In the genomic region with DNA sequence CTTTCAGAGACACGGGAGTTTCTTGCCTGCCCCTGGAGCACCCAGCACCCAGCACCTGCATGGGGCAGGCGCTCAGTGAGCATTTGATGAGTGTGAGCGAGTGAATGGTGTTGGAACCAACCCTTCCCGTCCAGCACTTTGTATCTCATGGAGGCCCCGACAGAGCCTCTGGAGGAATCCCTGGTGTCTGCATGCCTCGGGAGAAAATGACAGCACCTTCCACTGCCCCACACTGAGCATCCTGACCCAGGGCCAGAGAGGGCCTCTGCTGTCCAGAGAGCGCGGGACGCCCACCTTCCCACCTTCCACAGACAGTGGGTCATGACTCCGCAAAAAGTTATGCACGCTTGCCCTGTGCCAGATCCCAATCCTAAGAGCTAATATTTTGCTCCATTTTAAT, we compare ENCODE assay signal across 26 cellular contexts.
A peak's percentile ranks its signal among the peaks of the same experiment; 100 is the strongest.
DNase-seq lines count a peak whose midpoint lies in the region; ATAC-seq and TF ChIP-seq lines count a peak whose summit lies in the region.
"Had no signal": no experiment of that assay in that cellular context is flagged by ENCODE, and none has a peak within 500 bp of the region (broad histone marks: within the 10 kb centered on the region; RNA-seq: fewer than 3 reads in every experiment).

No MANE protein-coding gene starts in this region.

- H4K8ac ChIP-seq in neuronal stem cell (ENCODE audit: low read depth, low read length): no peak overlapping the region

- H3K4me1 Mint-ChIP-seq in activated CD8-positive, alpha-beta memory T cell treated with anti-CD3 and anti-CD28 coated beads, Interleukin-2, amount 10 ng/mL, durations not matched to agents 7 days and 5 days: no peaks in the 10 kb centered on the region
- H3K4me1 Mint-ChIP-seq: CD14-positive monocyte; CD4-positive, alpha-beta memory T cell; CD4-positive, CD25-positive, alpha-beta regulatory T cell; CD8-positive, alpha-beta memory T cell had no signal

- peaks cover 28% of the 10 kb centered on the region for H3K27me3 Mint-ChIP-seq in activated CD8-positive, alpha-beta memory T cell treated with anti-CD3 and anti-CD28 coated beads, Interleukin-2, amount 10 ng/mL, durations not matched to agents 7 days and 5 days

- no peak overlapping the region for H2BK5ac ChIP-seq in neuronal stem cell (ENCODE audit: low read length)

- H2BK12ac ChIP-seq in neuronal stem cell (ENCODE audit: low read length): no peak overlapping the region

- no peak overlapping the region for H3K27ac Mint-ChIP-seq in activated CD8-positive, alpha-beta memory T cell treated with anti-CD3 and anti-CD28 coated beads, Interleukin-2, amount 10 ng/mL, durations not matched to agents 7 days and 5 days
- H3K27ac Mint-ChIP-seq: CD14-positive monocyte; CD4-positive, alpha-beta memory T cell; CD4-positive, CD25-positive, alpha-beta regulatory T cell; CD8-positive, alpha-beta memory T cell had no signal

- H2BK120ac ChIP-seq in neuronal stem cell (ENCODE audit: low read depth, low read length): no peak overlapping the region

- no peak for ATAC-seq in activated CD8-positive, alpha-beta memory T cell treated with anti-CD3 and anti-CD28 coated beads, Interleukin-2, amount 10 ng/mL, durations not matched to agents 7 days and 5 days
- no peak for ATAC-seq in heart right ventricle
- ATAC-seq in HG03045 (IDR thresholded peaks at IDR 0.05; ENCODE audit: unreplicated experiment): no peak
- ATAC-seq in HG03439 (IDR thresholded peaks at IDR 0.05; ENCODE audit: unreplicated experiment): no peak
- ATAC-seq: GM12878 had no signal

- CTCF ChIA-PET in activated CD8-positive, alpha-beta memory T cell treated with anti-CD3 and anti-CD28 coated beads, Interleukin-2, amount 10 ng/mL, durations not matched to agents 7 days and 5 days (lab: Charles Lee): interaction anchor here (1.2 kb wide), 1 partner anchor 18 kb away, joined by 4 read pairs; no protein-coding TSS in a partner anchor

- no peak overlapping the region for H3K27ac ChIP-seq in heart right ventricle
- no peak overlapping the region for H3K27ac ChIP-seq in neuronal stem cell (replicated peaks; ENCODE audit: low read length)
- H3K27ac ChIP-seq: BLaER1 had no signal

- peak overlapping the region; percentile 13 for H3K18ac ChIP-seq in neuronal stem cell (ENCODE audit: low read length)

- H3K9me3 ChIP-seq in heart right ventricle (peaks cover 0 to 8% (median 0%) of the 10 kb centered on the region in 11 donors), neuronal stem cell (replicated peaks in 1 of 2; ENCODE audit: control insufficient read depth in 2 of 2, insufficient read depth in 1 of 2, low read depth in 1 of 2, low read length in 2 of 2) (no peaks in the 10 kb centered on the region)
- H3K9me3 ChIP-seq: BE2C, BLaER1 had no signal

- no peak overlapping the region for H2AK5ac ChIP-seq in neuronal stem cell (ENCODE audit: low read depth, low read length)

- peak overlapping the region; percentile 23 for H3K4ac ChIP-seq in neuronal stem cell (ENCODE audit: low read length)

- H2BK15ac ChIP-seq in neuronal stem cell (ENCODE audit: low read length): peak overlapping the region; percentile 71

- no peaks in the 10 kb centered on the region for H3K36me3 Mint-ChIP-seq in activated CD8-positive, alpha-beta memory T cell treated with anti-CD3 and anti-CD28 coated beads, Interleukin-2, amount 10 ng/mL, durations not matched to agents 7 days and 5 days
- H3K36me3 Mint-ChIP-seq: CD14-positive monocyte; CD4-positive, alpha-beta memory T cell; CD4-positive, CD25-positive, alpha-beta regulatory T cell had no signal

- H3K4me2 ChIP-seq in neuronal stem cell (ENCODE audit: insufficient read depth, low read length, poor library complexity, severe bottlenecking): no peak overlapping the region
- H3K4me2 ChIP-seq: BLaER1 had no signal

- peak overlapping the region; percentile 65 for H3K23ac ChIP-seq in neuronal stem cell (ENCODE audit: low read depth, low read length, poor library complexity)

- H3K4me1 ChIP-seq in heart right ventricle (no peaks in the 10 kb centered on the region), neuronal stem cell (ENCODE audit: control insufficient read depth in 2 of 2, insufficient read depth in 1 of 2, low read depth in 1 of 2, low read length in 2 of 2) (no peaks in the 10 kb centered on the region)
- H3K4me1 ChIP-seq: BE2C had no signal

- H3K79me1 ChIP-seq in neuronal stem cell (ENCODE audit: low read depth, low read length): no peaks in the 10 kb centered on the region

- no peak for TF ChIP-seq CTCF in heart right ventricle (IDR thresholded peaks at IDR 0.05)

- no peak overlapping the region for H2AFZ ChIP-seq in neuronal stem cell (ENCODE audit: low read length)

- H3K4me3 Mint-ChIP-seq in activated CD8-positive, alpha-beta memory T cell treated with anti-CD3 and anti-CD28 coated beads, Interleukin-2, amount 10 ng/mL, durations not matched to agents 7 days and 5 days: no peak overlapping the region
- H3K4me3 Mint-ChIP-seq: CD14-positive monocyte; CD4-positive, alpha-beta memory T cell; CD4-positive, CD25-positive, alpha-beta regulatory T cell; CD8-positive, alpha-beta memory T cell had no signal

- H3K9ac ChIP-seq in neuronal stem cell (ENCODE audit: low read depth, low read length, poor library complexity): no peak overlapping the region
- H3K9ac ChIP-seq: BLaER1 had no signal

- peak overlapping the region; percentile 56 for H3K14ac ChIP-seq in neuronal stem cell (ENCODE audit: low read length)

- H3K9me3 Mint-ChIP-seq in activated CD8-positive, alpha-beta memory T cell treated with anti-CD3 and anti-CD28 coated beads, Interleukin-2, amount 10 ng/mL, durations not matched to agents 7 days and 5 days (ENCODE audit: low read depth): no peaks in the 10 kb centered on the region
- H3K9me3 Mint-ChIP-seq: CD8-positive, alpha-beta memory T cell had no signal

- intact Hi-C loops in cardiac septum (cut with DNase I) (no loop called here), heart right ventricle (cut with DNase I) (no loop called here)

- H3K27me3 ChIP-seq in heart right ventricle (peaks cover 0 to 34% (median 12%) of the 10 kb centered on the region in 7 donors), neuronal stem cell (ENCODE audit: control insufficient read depth in 3 of 3, insufficient read depth in 3 of 3, low read depth in 1 of 3, low read length in 3 of 3) (peaks cover 0 to 3% (median 0%) of the 10 kb centered on the region in 3 experiments)
- H3K27me3 ChIP-seq: BLaER1 had no signal

- H4K91ac ChIP-seq in neuronal stem cell (ENCODE audit: low read depth, low read length, poor library complexity): no peak overlapping the region

- H3K36me3 ChIP-seq in heart right ventricle: no peaks in the 10 kb centered on the region
- H3K36me3 ChIP-seq in neuronal stem cell (replicated peaks in 1 of 2; ENCODE audit: control insufficient read depth in 2 of 2, insufficient read depth in 2 of 2, low read length in 2 of 2): no peaks in the 10 kb centered on the region
- H3K36me3 ChIP-seq: BE2C, BLaER1 had no signal

- H3K4me3 ChIP-seq in heart right ventricle (no peak overlapping the region), neuronal stem cell (ENCODE audit: low read length in 2 of 2) (no peak overlapping the region)
- H3K4me3 ChIP-seq: BLaER1, GM12878 had no signal

- peak; percentile 10 for DNase-seq in activated CD8-positive, alpha-beta memory T cell treated with anti-CD3 and anti-CD28 coated beads, Interleukin-2, amount 50 U/mL, for 48 hours
- no peak for DNase-seq in activated CD8-positive, alpha-beta memory T cell treated with anti-CD3 and anti-CD28 coated beads, Interleukin-2, amount 10 ng/mL, durations not matched to agents 7 days and 5 days
- peak; percentile 17 for DNase-seq in cardiac septum (ENCODE audit: low spot score)
- no peak for DNase-seq in heart right ventricle
- DNase-seq in islet precursor cell: peak; percentile 57
- DNase-seq in neuronal stem cell (ENCODE audit: low spot score): no peak
- DNase-seq: 8988T; ACHN; BE2C; C1 segment of cervical spinal cord; CD4-positive, alpha-beta memory T cell; CD4-positive, CD25-positive, alpha-beta regulatory T cell; CD8-positive, alpha-beta memory T cell; COR-L47; DMS 273 treated with DMSO at 0.1 percent for 48 hours; DMS153; DMS53; DMS79; DND-41; EL; GDM1 had no signal

- WGBS in heart right ventricle, 2 donors: 82% methylated on average over 11 of the region's 11 CpGs
- WGBS in neuronal stem cell (ENCODE audit: extremely low coverage in 2 of 2, insufficient read length in 2 of 2, insufficient replicate concordance in 1 of 2), 2 donors: no CpG with 5 or more reads among the region's 11 CpGs

Comparison
In these comparisons a context has a peak if more than half of its experiments do, and no peak if none do; other contexts are left out.
1. DNase-seq: peak in activated CD8-positive, alpha-beta memory T cell treated with anti-CD3 and anti-CD28 coated beads, Interleukin-2, amount 50 U/mL, for 48 hours (single experiment), cardiac septum (single experiment) and islet precursor cell (single experiment); none in activated CD8-positive, alpha-beta memory T cell treated with anti-CD3 and anti-CD28 coated beads, Interleukin-2, amount 10 ng/mL, durations not matched to agents 7 days and 5 days (single experiment), heart right ventricle (0 of 2) and neuronal stem cell (single experiment).